8 cellular contexts compared by ENCODE assay signal in genomic region chr19:49672131-49672919, GRCh38. TPM values are rescaled to one million over a fixed set of nuclear protein-coding genes. Genes with fewer than 3 reads are reported as not detected.
A peak's percentile ranks its signal among the peaks of the same experiment; 100 is the strongest.
DNase-seq lines count a peak whose midpoint lies in the region; ATAC-seq and TF ChIP-seq lines count a peak whose summit lies in the region.

No MANE protein-coding gene starts in this region.

- no peak for ATAC-seq in CD4-positive, alpha-beta T cell (ENCODE audit: poor library complexity)
- ATAC-seq in activated T-cell treated with anti-CD3 and anti-CD28 coated beads, Interleukin-2, amount 50 U/mL, for 4 hours: no peak
- ATAC-seq in naive B cell (ENCODE audit: low read depth in 2 of 2): no peak
- no peak for ATAC-seq in GM18505 (IDR thresholded peaks at IDR 0.05; ENCODE audit: unreplicated experiment)

- intact Hi-C loops in CD4-positive, alpha-beta T cell (cut with DNase I, micrococcal nuclease): loop anchor here in 1 of 2 experiments (2.0 to 10.0 kb wide), 3 partner anchors 30 to 198 kb away; partner anchors contain the start of genes FLT3LG and SCAF1

- H3K9me3 ChIP-seq in CD4-positive, alpha-beta T cell (ENCODE audit: control insufficient read depth, low read length): no peaks in the 10 kb centered on the region
- H3K9me3 ChIP-seq in HUES48 (ENCODE audit: control insufficient read depth, insufficient read depth, low read length): no peaks in the 10 kb centered on the region

- TF ChIP-seq CTCF in CD4-positive, alpha-beta T cell (IDR thresholded peaks at IDR 0.05): peak; percentile 91

- peak overlapping the region; percentile 49 for H3K4me3 ChIP-seq in HUES48 (ENCODE audit: low read depth, low read length)

- POLR2A ChIA-PET in CD4-positive, alpha-beta T cell (lab: Charles Lee): interaction anchor here (1.1 to 1.2 kb wide), 2 partner anchors 8 to 30 kb away, joined by 3 to 4 read pairs; partner anchors contain the start of gene SCAF1

- H3K27me3 ChIP-seq in CD4-positive, alpha-beta T cell (ENCODE audit: control insufficient read depth, insufficient read depth, low read length): no peaks in the 10 kb centered on the region
- H3K27me3 ChIP-seq in HUES48 (ENCODE audit: control insufficient read depth, insufficient read depth, low read length): no peaks in the 10 kb centered on the region

- H3K36me3 Mint-ChIP-seq in CD4-positive, alpha-beta T cell (ENCODE audit: low read depth): peaks cover 14% of the 10 kb centered on the region
- H3K36me3 Mint-ChIP-seq in activated T-cell treated with anti-CD3 and anti-CD28 coated beads, Interleukin-2, amount 50 U/mL, for 4 hours (ENCODE audit: insufficient read depth): peaks cover 3% of the 10 kb centered on the region
- no peaks in the 10 kb centered on the region for H3K36me3 Mint-ChIP-seq in naive B cell

- H3K4me1 ChIP-seq in HUES48 (ENCODE audit: control insufficient read depth, insufficient read depth, low read length): peaks cover 6% of the 10 kb centered on the region; the same call in 1 of the 2 replicates

- CTCF ChIA-PET in CD4-positive, alpha-beta T cell (lab: Charles Lee): interaction anchor here (0.9 to 1.7 kb wide), 6 partner anchors 9 to 169 kb away, joined by 3 to 7 read pairs (median 4); partner anchors contain the start of genes AP2A1 and SCAF1

- no peak overlapping the region for H3K27ac ChIP-seq in CD4-positive, alpha-beta T cell (ENCODE audit: low read depth, low read length)
- H3K27ac ChIP-seq in HUES48 (ENCODE audit: low read depth, low read length): peak overlapping the region; percentile 75

- H3K27ac Mint-ChIP-seq in CD4-positive, alpha-beta T cell: peak overlapping the region; percentile 48
- peak overlapping the region in 4 of 6 donors; percentile 39 to 89 (median 64) for H3K27ac Mint-ChIP-seq in naive B cell

- peak; percentile 58 to 81 (median 70) for DNase-seq in CD4-positive, alpha-beta T cell
- DNase-seq in OCI-M1 (lab: John Stamatoyannopoulos, UW): peak; percentile 90
- peak; percentile 77 for DNase-seq in activated T-cell treated with anti-CD3 and anti-CD28 coated beads, Interleukin-2, amount 50 U/mL, for 4 hours
- DNase-seq in fibroblast of gingiva (ENCODE audit: low read depth): peak; percentile 45
- DNase-seq in naive B cell: peak; percentile 68
- DNase-seq in stimulated activated naive CD4-positive, alpha-beta T cell (lab: John Stamatoyannopoulos, UW): peak; percentile 22 to 70 (median 64)

- TF ChIP-seq POLR2A in GM18505 (IDR thresholded peaks at IDR 0.05; ENCODE audit: borderline replicate concordance, extremely low read depth, insufficient read depth, insufficient read length): no peak

- H3K36me3 ChIP-seq in HUES48 (ENCODE audit: control insufficient read depth, insufficient read depth, low read length): peaks cover 36% of the 10 kb centered on the region

- peaks cover 25% of the 10 kb centered on the region for H3K4me1 Mint-ChIP-seq in CD4-positive, alpha-beta T cell (ENCODE audit: low read depth)
- peaks cover 15% of the 10 kb centered on the region for H3K4me1 Mint-ChIP-seq in activated T-cell treated with anti-CD3 and anti-CD28 coated beads, Interleukin-2, amount 50 U/mL, for 4 hours (ENCODE audit: low read depth)
- H3K4me1 Mint-ChIP-seq in naive B cell: peaks cover 27 to 44% (median 29%) of the 10 kb centered on the region in 3 donors

- H3K4me3 Mint-ChIP-seq in CD4-positive, alpha-beta T cell: peak overlapping the region; percentile 77
- H3K4me3 Mint-ChIP-seq in activated T-cell treated with anti-CD3 and anti-CD28 coated beads, Interleukin-2, amount 50 U/mL, for 4 hours: no peak overlapping the region
- peak overlapping the region in 7 of 8 donors; percentile 25 to 82 (median 72) for H3K4me3 Mint-ChIP-seq in naive B cell

- H3K9ac ChIP-seq in HUES48 (ENCODE audit: low read depth, low read length): peak overlapping the region; percentile 29; the same call in 1 of the 2 replicates

- H3K9me3 Mint-ChIP-seq in CD4-positive, alpha-beta T cell: no peaks in the 10 kb centered on the region
- H3K9me3 Mint-ChIP-seq in activated T-cell treated with anti-CD3 and anti-CD28 coated beads, Interleukin-2, amount 50 U/mL, for 4 hours: no peaks in the 10 kb centered on the region
- no peaks in the 10 kb centered on the region for H3K9me3 Mint-ChIP-seq in naive B cell

- no peaks in the 10 kb centered on the region for H3K27me3 Mint-ChIP-seq in CD4-positive, alpha-beta T cell
- no peaks in the 10 kb centered on the region for H3K27me3 Mint-ChIP-seq in activated T-cell treated with anti-CD3 and anti-CD28 coated beads, Interleukin-2, amount 50 U/mL, for 4 hours (ENCODE audit: low read depth)
- H3K27me3 Mint-ChIP-seq in naive B cell: no peaks in the 10 kb centered on the region

RNA-seq across cellular contexts. Expression of gene PRMT1, which starts 4.7 kb away (rescaled TPM):
- 10 to 100 TPM; 41.5 to 46.4 TPM for total RNA-seq in CD4-positive, alpha-beta T cell
- total RNA-seq in activated T-cell treated with anti-CD3 and anti-CD28 coated beads, Interleukin-2, amount 50 U/mL, for 4 hours: 100 to 1,000 TPM; 692 to 815 (median 725) TPM
- polyA plus RNA-seq in naive B cell (ENCODE audit: low read depth in 6 of 6): 100 to 1,000 TPM; 175 to 363 (median 192) TPM

RNA-seq across cellular contexts. Expression of gene BCL2L12, which starts 6.6 kb away (rescaled TPM):
- 10 to 100 TPM in 1 of 2 experiments, 1 to 10 TPM in 1; 9.9 to 11.3 TPM for total RNA-seq in CD4-positive, alpha-beta T cell
- 10 to 100 TPM; 64.6 to 71.2 (median 71.1) TPM for total RNA-seq in activated T-cell treated with anti-CD3 and anti-CD28 coated beads, Interleukin-2, amount 50 U/mL, for 4 hours
- 10 to 100 TPM in 4 of 6 donors, 1 to 10 TPM in 2; 8.0 to 12.7 (median 10.6) TPM for polyA plus RNA-seq in naive B cell (ENCODE audit: low read depth in 6 of 6)

RNA-seq across cellular contexts. Expression of gene IRF3, which starts 6.7 kb away (rescaled TPM):
- total RNA-seq in CD4-positive, alpha-beta T cell: 100 to 1,000 TPM; 109 to 119 TPM
- 100 to 1,000 TPM; 140 to 160 (median 148) TPM for total RNA-seq in activated T-cell treated with anti-CD3 and anti-CD28 coated beads, Interleukin-2, amount 50 U/mL, for 4 hours
- 10 to 100 TPM; 39.3 to 60.5 (median 52.4) TPM for polyA plus RNA-seq in naive B cell (ENCODE audit: low read depth in 6 of 6)

RNA-seq across cellular contexts. Expression of gene ADM5, which starts 17.1 kb away (rescaled TPM):
- total RNA-seq in CD4-positive, alpha-beta T cell: 1 to 10 TPM; 2.1 to 2.5 TPM
- 10 to 100 TPM; 16.3 to 20.8 (median 17.2) TPM for total RNA-seq in activated T-cell treated with anti-CD3 and anti-CD28 coated beads, Interleukin-2, amount 50 U/mL, for 4 hours
- under 1 TPM in 4 of 6 donors, not detected in 2; 0.19 to 0.47 (median 0.26) TPM for polyA plus RNA-seq in naive B cell (ENCODE audit: low read depth in 6 of 6)

RNA-seq across cellular contexts. Expression of gene CPT1C, which starts 18.6 kb away (rescaled TPM):
- total RNA-seq in CD4-positive, alpha-beta T cell: under 1 TPM; 0.47 to 0.59 TPM
- 1 to 10 TPM in 1 of 3 donors, under 1 TPM in 2; 0.60 to 1.2 (median 0.95) TPM for total RNA-seq in activated T-cell treated with anti-CD3 and anti-CD28 coated beads, Interleukin-2, amount 50 U/mL, for 4 hours
- polyA plus RNA-seq in naive B cell (ENCODE audit: low read depth in 6 of 6): not detected

Comparison
In these comparisons a context has a peak if more than half of its experiments do, and no peak if none do; other contexts are left out.
1. RNA of gene PRMT1, which starts 4.7 kb away (total RNA-seq): 692 to 815 TPM in activated T-cell treated with anti-CD3 and anti-CD28 coated beads, Interleukin-2, amount 50 U/mL, for 4 hours; 41.5 to 46.4 TPM in CD4-positive, alpha-beta T cell; every median in the first group is over 10 times any median in the second.
2. RNA of gene BCL2L12, which starts 6.6 kb away (total RNA-seq): 64.6 to 71.2 TPM in activated T-cell treated with anti-CD3 and anti-CD28 coated beads, Interleukin-2, amount 50 U/mL, for 4 hours; 9.9 to 11.3 TPM in CD4-positive, alpha-beta T cell; every median in the first group is over 4 times any median in the second.
3. Peak in every context shown above with its lines, with median percentiles within 50 percentile points of each other: DNase-seq.